In the genomic region with DNA sequence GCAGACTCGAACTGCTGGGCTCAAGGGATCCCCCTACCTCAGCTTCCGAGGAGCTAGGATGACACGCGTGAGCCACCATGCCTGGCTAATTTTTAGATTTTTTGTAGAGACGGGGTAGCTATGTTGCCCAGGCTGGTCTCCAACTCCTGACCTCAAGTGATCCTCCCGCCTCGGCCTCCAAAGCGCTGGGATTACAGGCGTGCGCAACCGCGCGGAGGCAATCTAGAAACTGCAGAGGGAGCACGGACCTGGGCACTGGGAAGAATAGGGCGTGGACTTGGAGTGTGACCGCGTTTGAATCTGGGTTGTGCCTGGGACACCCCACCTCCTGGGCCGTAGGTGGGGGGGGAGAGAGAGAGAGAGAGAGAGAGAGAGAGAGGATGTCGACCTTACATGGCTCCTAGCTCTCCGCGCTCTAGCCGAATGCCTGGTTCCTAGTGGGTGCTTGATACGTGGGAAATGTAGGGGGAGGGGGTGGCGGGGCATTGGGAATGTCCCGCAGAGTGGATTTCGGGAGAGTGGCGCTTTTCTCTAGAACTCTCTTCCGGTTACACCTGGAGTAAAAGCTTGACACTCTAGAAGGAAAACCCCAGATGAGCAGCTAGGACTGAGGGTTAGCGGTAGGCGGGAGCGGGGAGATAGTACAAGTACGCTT, we compare ENCODE assay signal across 8 cellular contexts. TPM values are rescaled to one million over a fixed set of nuclear protein-coding genes. Genes with fewer than 3 reads are reported as not detected.
DNase-seq lines count a peak whose midpoint lies in the region; ATAC-seq and TF ChIP-seq lines count a peak whose summit lies in the region.

No MANE protein-coding gene starts in this region.

- H3K4me1 ChIP-seq in right atrium auricular region, result peaks cover 0 to 50% of the 10 kb centered on the region in 2 donors

- POLR2A ChIA-PET in activated B cell treated with CpG ODN at 0.5 μM for 24 hours (lab: Charles Lee), result interaction anchor here (1.0 to 8.9 kb wide), 15 partner anchors 15 to 154 kb away, joined by 3 to 427 read pairs (median 13); no protein-coding TSS in a partner anchor

- no peaks in the 10 kb centered on the region for H3K36me3 ChIP-seq in right atrium auricular region

- peak; percentile 5 for ATAC-seq in GM18868 (IDR thresholded peaks at IDR 0.05; ENCODE audit: unreplicated experiment)
- ATAC-seq in HG02798 (IDR thresholded peaks at IDR 0.05; ENCODE audit: poor library complexity, unreplicated experiment), result peak; percentile 4
- ATAC-seq in activated B cell treated with CpG ODN at 0.5 μM for 24 hours (ENCODE audit: low read depth), result peak; percentile 3
- no peak for ATAC-seq in HG02973 (IDR thresholded peaks at IDR 0.05; ENCODE audit: unreplicated experiment)

- TF ChIP-seq CTCF in activated B cell treated with CpG ODN at 0.5 μM for 24 hours (IDR thresholded peaks at IDR 0.05) (no peak), right atrium auricular region (IDR thresholded peaks at IDR 0.05) (no peak)

- peak overlapping the region; percentile 87 to 97 for H3K4me3 ChIP-seq in right atrium auricular region
- H3K4me3 ChIP-seq in skeletal muscle cell (ENCODE audit: low read depth, low read length), result peak overlapping the region; percentile 80

- peak overlapping the region; percentile 94 for H3K27ac Mint-ChIP-seq in activated B cell treated with CpG ODN at 0.5 μM for 24 hours

- H3K4me3 Mint-ChIP-seq in activated B cell treated with CpG ODN at 0.5 μM for 24 hours, result peak overlapping the region; percentile 95

- CTCF ChIA-PET in activated B cell treated with CpG ODN at 0.5 μM for 24 hours (lab: Charles Lee), result interaction anchor here (1.3 to 3.3 kb wide), 4 partner anchors 13 to 97 kb away, joined by 3 to 22 read pairs (median 10); no protein-coding TSS in a partner anchor

- no peaks in the 10 kb centered on the region for H3K9me3 ChIP-seq in right atrium auricular region

- H3K27me3 ChIP-seq in right atrium auricular region, result no peaks in the 10 kb centered on the region

- H3K27ac ChIP-seq in right atrium auricular region, result peak overlapping the region; percentile 99

- H3K27me3 Mint-ChIP-seq in activated B cell treated with CpG ODN at 0.5 μM for 24 hours, result no peaks in the 10 kb centered on the region

- peaks cover 40% of the 10 kb centered on the region for H3K36me3 Mint-ChIP-seq in activated B cell treated with CpG ODN at 0.5 μM for 24 hours (ENCODE audit: low read depth)

- DNase-seq in activated B cell treated with CpG ODN at 0.5 μM for 24 hours (no peak), right atrium auricular region (ENCODE audit: low spot score) (peak; percentile 58), skeletal muscle cell (ENCODE audit: low read depth) (no peak), anterior cingulate cortex (lab: John Stamatoyannopoulos, UW) (no peak), SHP77 treated with DMSO at 0.1 percent for 48 hours (lab: John Stamatoyannopoulos, UW) (no peak)

- peaks cover 71% of the 10 kb centered on the region for H3K4me1 Mint-ChIP-seq in activated B cell treated with CpG ODN at 0.5 μM for 24 hours

- no peaks in the 10 kb centered on the region for H3K9me3 Mint-ChIP-seq in activated B cell treated with CpG ODN at 0.5 μM for 24 hours

- intact Hi-C loops in activated B cell treated with CpG ODN at 0.5 μM for 24 hours (cut with micrococcal nuclease), result loop anchor here (1.0 to 5.0 kb wide), 3 partner anchors 12 to 1945 kb away; no protein-coding TSS in a partner anchor

RNA-seq across cellular contexts. Expression of gene MAP3K8, which starts 1.2 kb away (rescaled TPM):
- total RNA-seq in activated B cell treated with CpG ODN at 0.5 μM for 24 hours, result 141 and 160 TPM in 2 replicates
- 10 to 100 TPM; 10.6 to 18.9 TPM for total RNA-seq in right atrium auricular region
